ENCODE assay signal across 18 cellular contexts in the genomic region with DNA sequence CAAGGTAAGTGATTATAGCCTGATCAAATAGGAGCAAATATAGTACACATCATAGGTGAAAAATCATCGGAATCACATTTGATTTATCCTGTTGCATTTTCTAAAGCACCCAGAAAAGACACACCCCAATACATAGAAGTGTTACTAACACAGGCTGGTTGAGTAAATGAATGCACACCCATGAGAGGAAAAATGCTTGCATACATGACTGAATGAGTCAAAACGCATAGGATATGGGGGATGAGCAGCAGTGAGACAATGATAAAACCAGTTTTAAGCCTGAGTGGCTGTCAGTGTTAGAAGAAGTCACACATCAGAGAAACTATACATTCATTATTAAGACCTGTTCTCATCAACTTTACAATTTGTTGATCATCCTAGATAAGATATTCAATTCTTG.
DNase-seq lines count a peak whose midpoint lies in the region; ATAC-seq and TF ChIP-seq lines count a peak whose summit lies in the region.
"Had no signal": no experiment of that assay in that cellular context is flagged by ENCODE, and none has a peak within 500 bp of the region (broad histone marks: within the 10 kb centered on the region; RNA-seq: fewer than 3 reads in every experiment).

No MANE protein-coding gene starts in this region.

- no peak overlapping the region; the same call in 1 of the 2 replicates for H3K9ac ChIP-seq in OCI-LY1 (ENCODE audit: low read length)
- H3K9ac ChIP-seq: BLaER1 treated with 17β-estradiol and CSF1 and Interleukin-3, amounts not matched to agents 10 nM and 100 nM had no signal

- H3K9me3 ChIP-seq in OCI-LY1 (ENCODE audit: low read length), result no peaks in the 10 kb centered on the region
- H3K9me3 ChIP-seq: A549; BLaER1 treated with 17β-estradiol and CSF1 and Interleukin-3, amounts not matched to agents 10 nM and 100 nM; Caco-2 had no signal

- no peaks in the 10 kb centered on the region for H3K79me2 ChIP-seq in OCI-LY1 (ENCODE audit: insufficient read depth, low read length)

- H3K4me2 ChIP-seq in OCI-LY1 (ENCODE audit: low read length), result no peak overlapping the region
- H3K4me2 ChIP-seq: A549; BLaER1 treated with 17β-estradiol and CSF1 and Interleukin-3, amounts not matched to agents 10 nM and 100 nM had no signal

- no peaks in the 10 kb centered on the region for H3K27me3 ChIP-seq in OCI-LY1 (ENCODE audit: insufficient read depth, low read length)
- H3K27me3 ChIP-seq: BLaER1 treated with 17β-estradiol and CSF1 and Interleukin-3, amounts not matched to agents 10 nM and 100 nM had no signal

- no peaks in the 10 kb centered on the region for H3K36me3 ChIP-seq in OCI-LY1 (ENCODE audit: insufficient read depth, low read length)
- H3K36me3 ChIP-seq: BLaER1 treated with 17β-estradiol and CSF1 and Interleukin-3, amounts not matched to agents 10 nM and 100 nM had no signal

- DNase-seq in epithelial cell of esophagus (ENCODE audit: low read depth) (peak; percentile 75), LoVo (ENCODE audit: low spot score) (no peak), G401 (ENCODE audit: low spot score) (no peak)
- DNase-seq in activated CD4-positive, alpha-beta T cell treated with anti-CD3 and anti-CD28 coated beads, Interleukin-2, amount 50 U/mL, for 4 hours, result no peak
- DNase-seq: AML-193; Caco-2; Calu3; CD4-positive, alpha-beta T cell; CD8-positive, alpha-beta T cell; DMS79 treated with DMSO at 0.1 percent for 48 hours; GDM1 had no signal

- no peaks in the 10 kb centered on the region for H3K9me2 ChIP-seq in OCI-LY1 (ENCODE audit: low read depth, low read length)

- H3K4me3 ChIP-seq in OCI-LY1 (ENCODE audit: low read depth, low read length, poor library complexity, severe bottlenecking), result no peak overlapping the region
- H3K4me3 ChIP-seq in epithelial cell of esophagus (ENCODE audit: low read length), result no peak overlapping the region
- H3K4me3 ChIP-seq: A549; BLaER1 treated with 17β-estradiol and CSF1 and Interleukin-3, amounts not matched to agents 10 nM and 100 nM; GM12878 had no signal

- H3K4me1 ChIP-seq in OCI-LY1 (ENCODE audit: insufficient read depth, low read length, severe bottlenecking), result peaks cover 96% of the 10 kb centered on the region
- H3K4me1 ChIP-seq: A549; BLaER1 treated with 17β-estradiol and CSF1 and Interleukin-3, amounts not matched to agents 10 nM and 100 nM; Caco-2 had no signal

- H3F3A ChIP-seq in OCI-LY1 (ENCODE audit: insufficient read depth, low read length), result no peaks in the 10 kb centered on the region

- in situ Hi-C loops in G401 (cut with HindIII; ENCODE audit: low sequenced_read_pairs), result no loop called here

- H2AFZ ChIP-seq in OCI-LY1 (ENCODE audit: low read length), result no peak overlapping the region

- no peak for TF ChIP-seq CTCF in OCI-LY1 (IDR thresholded peaks at IDR 0.05; ENCODE audit: low read length)
- no peak for TF ChIP-seq CTCF in epithelial cell of esophagus (IDR thresholded peaks at IDR 0.05; ENCODE audit: insufficient read depth, low read depth, low read length, missing control alignments)

- H3K27ac ChIP-seq in OCI-LY1 (ENCODE audit: low read depth, low read length, poor library complexity, severe bottlenecking), result peak overlapping the region; percentile 99
- H3K27ac ChIP-seq: 22Rv1; A549; BLaER1 treated with 17β-estradiol and CSF1 and Interleukin-3, amounts not matched to agents 10 nM and 100 nM; C4-2B had no signal

- H4K20me1 ChIP-seq in OCI-LY1 (ENCODE audit: insufficient read depth, low read length), result no peaks in the 10 kb centered on the region
- H4K20me1 ChIP-seq: BLaER1 treated with 17β-estradiol and CSF1 and Interleukin-3, amounts not matched to agents 10 nM and 100 nM had no signal

- ATAC-seq in esophagus mucosa, result peak; percentile 86
- ATAC-seq: A549; CD8-positive, alpha-beta T cell; GM12878 had no signal
